Comparison of ENCODE assay signal across 8 cellular contexts in genomic region chr4:156885374-156885773, GRCh38.
"Had no signal": no experiment of that assay in that cellular context is flagged by ENCODE, and none has a peak within 500 bp of the region (broad histone marks: within the 10 kb centered on the region; RNA-seq: fewer than 3 reads in every experiment).

No MANE protein-coding gene starts in this region.

- H2AFZ ChIP-seq: GM23248 had no signal

- H3K9me3 ChIP-seq: HAP-1 had no signal

- H3K4me3 ChIP-seq: GM23248, HAP-1 had no signal

- H3K36me3 ChIP-seq: HAP-1 had no signal

- H3K4me2 ChIP-seq: KMS-11 had no signal

- H3K9ac ChIP-seq: GM23248, KMS-11 had no signal

- H3K27ac ChIP-seq: GM23248, KMS-11 had no signal

- DNase-seq: GM23248, GOT3, H7, KBM-7 had no signal

- FAIRE-seq: HTR-8/SVneo had no signal

- ATAC-seq: HCT116 had no signal
